ENCODE assay signal across 1 cellular context in genomic region chr19:58545286-58546068, GRCh38.
A peak's percentile ranks its signal among the peaks of the same experiment; 100 is the strongest.
TF ChIP-seq lines count a peak whose summit lies in the region.

No MANE protein-coding gene starts in this region.

TF ChIP-seq in GM12878, 131 proteins besides CTCF, POLR2A, EP300 and RAD21:
- TF ChIP-seq PKNOX1 (IDR thresholded peaks at IDR 0.05) (no peak), SP1 (IDR thresholded peaks at IDR 0.05; ENCODE audit: low read depth, low read length) (no peak), ZBTB11 (CRISPR knock-in tag; IDR thresholded peaks at IDR 0.05) (no peak), RBBP5 (conservative IDR thresholded peaks at IDR 0.05) (no peak), NR2C1 (IDR thresholded peaks at IDR 0.05) (no peak), TCF12 (IDR thresholded peaks at IDR 0.05; ENCODE audit: low read depth, low read length) (no peak), PBX3 (IDR thresholded peaks at IDR 0.05; ENCODE audit: insufficient replicate concordance, low read depth, low read length) (no peak), ETV6 (conservative IDR thresholded peaks at IDR 0.05 in 1 of 2, IDR thresholded peaks at IDR 0.05 in 1 of 2; ENCODE audit: borderline replicate concordance in 1 of 2, low read depth in 1 of 2) (no peak), JUND (IDR thresholded peaks at IDR 0.05; ENCODE audit: low read depth, low read length) (no peak), NFYA (IDR thresholded peaks at IDR 0.05; ENCODE audit: borderline replicate concordance, low read depth, low read length) (no peak), RUNX3 (IDR thresholded peaks at IDR 0.05; ENCODE audit: low read length) (0 out of 2 replicates have a peak, but pooled peaks have one; percentile 3), KAT2A (conservative IDR thresholded peaks at IDR 0.05; ENCODE audit: control insufficient read depth, low read depth, low read length) (no peak), MYB (IDR thresholded peaks at IDR 0.05; ENCODE audit: borderline replicate concordance, low read depth, low read length) (no peak), STAT3 (IDR thresholded peaks at IDR 0.05; ENCODE audit: low read depth, low read length) (no peak), POLR2AphosphoS5 (IDR thresholded peaks at IDR 0.05; ENCODE audit: low read length) (0 out of 2 replicates have a peak, but pooled peaks have one; percentile 8)
